ENCODE assay signal across 9 cellular contexts in genomic region chr1:3319874-3320245, GRCh38.
A peak's percentile ranks its signal among the peaks of the same experiment; 100 is the strongest.
DNase-seq lines count a peak whose midpoint lies in the region; ATAC-seq lines count a peak whose summit lies in the region.
"Had no signal": no experiment of that assay in that cellular context is flagged by ENCODE, and none has a peak within 500 bp of the region (broad histone marks: within the 10 kb centered on the region; RNA-seq: fewer than 3 reads in every experiment).

No MANE protein-coding gene starts in this region.

- peak overlapping the region in 1 of 6 donors; percentile 44 for H3K27ac Mint-ChIP-seq in immature natural killer cell
- H3K27ac Mint-ChIP-seq in stimulated activated naive CD8-positive, alpha-beta T cell treated with anti-CD3 and anti-CD28 coated beads, Interleukin-15, amount 100 ng/mL, for 72 hours = peak overlapping the region; percentile 48 to 55

- peaks cover 0 to 5% (median 1%) of the 10 kb centered on the region in 6 donors for H3K9me3 Mint-ChIP-seq in immature natural killer cell
- H3K9me3 Mint-ChIP-seq in stimulated activated naive CD8-positive, alpha-beta T cell treated with anti-CD3 and anti-CD28 coated beads, Interleukin-15, amount 100 ng/mL, for 72 hours = peaks cover 9 to 19% of the 10 kb centered on the region in 2 donors

- peaks cover 5% of the 10 kb centered on the region; the same call in 1 of the 2 replicates for H3F3A ChIP-seq in GM23248 (ENCODE audit: insufficient read depth)

- peaks cover 13 to 18% of the 10 kb centered on the region in 2 donors for H3K4me1 Mint-ChIP-seq in immature natural killer cell
- peaks cover 9% of the 10 kb centered on the region for H3K4me1 Mint-ChIP-seq in stimulated activated naive CD8-positive, alpha-beta T cell treated with anti-CD3 and anti-CD28 coated beads, Interleukin-15, amount 100 ng/mL, for 72 hours

- no peaks in the 10 kb centered on the region for H3K36me3 ChIP-seq in GM23248 (ENCODE audit: low read depth)

- H3K4me1 ChIP-seq in GM23248 (ENCODE audit: insufficient read depth) = peaks cover 7% of the 10 kb centered on the region

- H3K79me2 ChIP-seq in GM23248 (ENCODE audit: insufficient read depth) = no peaks in the 10 kb centered on the region

- H3K4me3 Mint-ChIP-seq in immature natural killer cell = no peak overlapping the region
- H3K4me3 Mint-ChIP-seq in stimulated activated naive CD8-positive, alpha-beta T cell treated with anti-CD3 and anti-CD28 coated beads, Interleukin-15, amount 100 ng/mL, for 72 hours = no peak overlapping the region

- peaks cover 2 to 15% (median 6%) of the 10 kb centered on the region in 3 donors for H3K27me3 Mint-ChIP-seq in immature natural killer cell (ENCODE audit: low read depth in 3 of 3)
- peaks cover 25% of the 10 kb centered on the region for H3K27me3 Mint-ChIP-seq in stimulated activated naive CD8-positive, alpha-beta T cell treated with anti-CD3 and anti-CD28 coated beads, Interleukin-15, amount 100 ng/mL, for 72 hours

- H3K9ac ChIP-seq in GM23248 = no peak overlapping the region

- in situ Hi-C loops in GM23248 (cut with MboI) = no loop called here

- H3K4me2 ChIP-seq in GM23248 (ENCODE audit: unreplicated experiment) = no peak overlapping the region

- H3K27me3 ChIP-seq in GM23248 (replicated peaks; ENCODE audit: insufficient read depth) = peaks cover 5% of the 10 kb centered on the region; the same call in 1 of the 2 replicates

- H3K4me3 ChIP-seq in GM23248 = no peak overlapping the region
- H3K4me3 ChIP-seq: skin epidermis had no signal

- no peaks in the 10 kb centered on the region for H4K20me1 ChIP-seq in GM23248 (ENCODE audit: insufficient read depth)

- ATAC-seq in stimulated activated naive CD8-positive, alpha-beta T cell treated with anti-CD3 and anti-CD28 coated beads, Interleukin-15, amount 100 ng/mL, for 72 hours = peak; percentile 73
- ATAC-seq in HG03565 (IDR thresholded peaks at IDR 0.05; ENCODE audit: unreplicated experiment) = no peak

- peak; percentile 61 for DNase-seq in COLO829 (ENCODE audit: low spot score)
- peak; percentile 60 for DNase-seq in GM23248
- DNase-seq in NCI-H69 (lab: John Stamatoyannopoulos, UW) = peak; percentile 31
- DNase-seq in amniotic epithelial cell (ENCODE audit: low read depth) = peak; percentile 30
- DNase-seq in immature natural killer cell = peak; percentile 12 to 18 (median 13)
- DNase-seq in stimulated activated naive CD8-positive, alpha-beta T cell treated with anti-CD3 and anti-CD28 coated beads, Interleukin-15, amount 100 ng/mL, for 72 hours = peak; percentile 52 to 54
- DNase-seq in epidermal melanocyte (ENCODE audit: insufficient read length, low spot score) = no peak

- no peaks in the 10 kb centered on the region for H3K9me2 ChIP-seq in GM23248 (ENCODE audit: insufficient read depth)

- H2AFZ ChIP-seq in GM23248 = no peak overlapping the region

- no peaks in the 10 kb centered on the region for H3K9me3 ChIP-seq in GM23248 (ENCODE audit: low read depth)

- WGBS in GM23248 (ENCODE audit: low coverage in 1 of 2, low lambda C conversion rate in 2 of 2, missing lambda C conversion rate in 2 of 2), 2 experiments = 29 to 42% methylated on average over 4 of the region's 4 CpGs

- H3K27ac ChIP-seq in GM23248 = no peak overlapping the region
- H3K27ac ChIP-seq: skin epidermis had no signal

- peaks cover 0 to 5% (median 0%) of the 10 kb centered on the region in 3 donors for H3K36me3 Mint-ChIP-seq in immature natural killer cell
